ENCODE assay signal across 16 cellular contexts in the genomic region with DNA sequence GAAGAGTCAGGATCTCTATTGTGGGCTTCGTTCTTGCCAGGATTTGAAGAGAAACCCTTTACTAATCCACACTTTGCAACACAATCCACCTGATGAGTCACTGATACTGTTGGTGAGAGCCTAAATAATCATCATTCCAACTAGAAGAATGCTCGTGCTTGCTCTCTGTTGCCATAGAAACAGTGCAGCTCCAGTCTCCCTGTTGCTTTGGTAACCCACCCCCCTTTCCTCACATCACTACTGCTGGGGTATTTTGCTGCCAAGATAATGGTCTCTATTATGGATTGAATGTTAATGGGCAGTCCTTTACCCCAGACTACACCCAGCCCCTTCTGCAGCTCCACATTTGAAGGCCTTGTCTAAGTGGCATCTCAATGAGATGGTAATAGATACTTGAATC.
DNase-seq lines count a peak whose midpoint lies in the region; ATAC-seq, FAIRE-seq and TF ChIP-seq lines count a peak whose summit lies in the region.
"Had no signal": no experiment of that assay in that cellular context is flagged by ENCODE, and none has a peak within 500 bp of the region (broad histone marks: within the 10 kb centered on the region; RNA-seq: fewer than 3 reads in every experiment).

No MANE protein-coding gene starts in this region.

- H3K9ac ChIP-seq in HUES48 (ENCODE audit: low read depth, low read length) (no peak overlapping the region), kidney (ENCODE audit: low read length in 2 of 2) (no peak overlapping the region)

- H3K27me3 ChIP-seq in HUES48 (ENCODE audit: control insufficient read depth, insufficient read depth, low read length), result no peaks in the 10 kb centered on the region
- H3K27me3 ChIP-seq in gastroesophageal sphincter, result peaks cover 13% of the 10 kb centered on the region
- H3K27me3 ChIP-seq: hepatocyte, testis had no signal

- H3K4me3 ChIP-seq in HUES48 (ENCODE audit: low read depth, low read length), result no peak overlapping the region
- H3K4me3 ChIP-seq in epithelial cell of esophagus (ENCODE audit: low read length), result no peak overlapping the region
- H3K4me3 ChIP-seq in kidney (ENCODE audit: low read length in 2 of 2), result no peak overlapping the region
- H3K4me3 ChIP-seq in gastroesophageal sphincter, result no peak overlapping the region
- H3K4me3 ChIP-seq: hepatocyte, testis had no signal

- WGBS in gastroesophageal sphincter (ENCODE audit: low coverage in 1 of 2), 2 donors, result 0 to 25% methylated on average over 2 of the region's 2 CpGs

- no peak for FAIRE-seq in kidney (lab: Jason Lieb, UNC)
- FAIRE-seq: endometrium, GM19239, H54 had no signal

- H3K36me3 ChIP-seq in HUES48 (ENCODE audit: control insufficient read depth, insufficient read depth, low read length) (no peaks in the 10 kb centered on the region), kidney (ENCODE audit: control insufficient read depth in 1 of 2, insufficient read depth in 2 of 2, low read length in 2 of 2) (no peaks in the 10 kb centered on the region), gastroesophageal sphincter (no peaks in the 10 kb centered on the region)

- no peak for TF ChIP-seq EP300 in gastroesophageal sphincter (IDR thresholded peaks at IDR 0.05)

- ATAC-seq in gastroesophageal sphincter (no peak), HG03108 (IDR thresholded peaks at IDR 0.05; ENCODE audit: unreplicated experiment) (no peak)
- ATAC-seq: sciatic nerve had no signal

- intact Hi-C loops in kidney (cut with DNase I), result no loop called here

- TF ChIP-seq CTCF in epithelial cell of esophagus (IDR thresholded peaks at IDR 0.05; ENCODE audit: insufficient read depth, low read depth, low read length, missing control alignments), result no peak
- no peak for TF ChIP-seq CTCF in kidney (IDR thresholded peaks at IDR 0.05; ENCODE audit: borderline replicate concordance, extremely low read depth, insufficient read depth)
- TF ChIP-seq CTCF in gastroesophageal sphincter (IDR thresholded peaks at IDR 0.05), result no peak

- DNase-seq in NCI-H524 (lab: John Stamatoyannopoulos, UW) (peak; percentile 65 to 88), epithelial cell of esophagus (ENCODE audit: low read depth) (peak; percentile 74), nucleus accumbens (lab: John Stamatoyannopoulos, UW) (peak in 35 of 56 donors; percentile 2 to 78 (median 24)), kidney (no peak)
- no peak for DNase-seq in stimulated activated CD4-positive, alpha-beta T cell treated with anti-CD3 and anti-CD28 coated beads, Interleukin-4, amount 100 ng/mL, for 24 hours
- DNase-seq: activated CD8-positive, alpha-beta memory T cell treated with anti-CD3 and anti-CD28 coated beads, Interleukin-2, amount 50 U/mL, for 48 hours; NCI-H345; testis had no signal

- H3K27ac ChIP-seq in HUES48 (ENCODE audit: low read depth, low read length) (peak overlapping the region; percentile 92), kidney (ENCODE audit: low read depth in 2 of 2, low read length in 2 of 2) (no peak overlapping the region), gastroesophageal sphincter (no peak overlapping the region)
- H3K27ac ChIP-seq: hepatocyte, testis had no signal

- no peak for TF ChIP-seq POLR2A in gastroesophageal sphincter (IDR thresholded peaks at IDR 0.05)

- H3K4me1 ChIP-seq in HUES48 (ENCODE audit: control insufficient read depth, insufficient read depth, low read length), result peaks cover 25% of the 10 kb centered on the region
- no peaks in the 10 kb centered on the region for H3K4me1 ChIP-seq in kidney (ENCODE audit: control insufficient read depth in 1 of 2, insufficient read depth in 1 of 2, low read depth in 1 of 2, low read length in 2 of 2)
- H3K4me1 ChIP-seq in gastroesophageal sphincter, result no peaks in the 10 kb centered on the region
- H3K4me1 ChIP-seq: testis had no signal

- no peaks in the 10 kb centered on the region for H3K9me3 ChIP-seq in HUES48 (ENCODE audit: control insufficient read depth, insufficient read depth, low read length)
- H3K9me3 ChIP-seq in kidney (ENCODE audit: control insufficient read depth in 1 of 2, low read length in 2 of 2), result no peaks in the 10 kb centered on the region
- H3K9me3 ChIP-seq in gastroesophageal sphincter, result no peaks in the 10 kb centered on the region
- H3K9me3 ChIP-seq: testis had no signal

Comparison
In these comparisons a context has a peak if more than half of its experiments do, and no peak if none do; other contexts are left out.
1. DNase-seq: peak in NCI-H524 (2 of 2), epithelial cell of esophagus (single experiment) and nucleus accumbens (35 of 56); none in kidney (single experiment) and stimulated activated CD4-positive, alpha-beta T cell treated with anti-CD3 and anti-CD28 coated beads, Interleukin-4, amount 100 ng/mL, for 24 hours (single experiment).